In genomic region chr2:170928824-170929685, GRCh38 we compare ENCODE assay signal across 1 cellular context.
TF ChIP-seq lines count a peak whose summit lies in the region.

TSS of gene GORASP2 (plus strand) at chr2:170929253. CDS start at chr2:170929341, 88 bp downstream.

TF ChIP-seq in HepG2, 621 proteins besides CTCF, POLR2A, EP300 and RAD21 (continued from another document and continues in another):
- TF ChIP-seq ZNF513 (CRISPR knock-in tag; conservative IDR thresholded peaks at IDR 0.05) (no peak), ETS1 (CRISPR knock-in tag; IDR thresholded peaks at IDR 0.05) (no peak), SKI (IDR thresholded peaks at IDR 0.05; ENCODE audit: partially characterized antibody) (peak; percentile 90), DR1 (CRISPR knock-in tag; IDR thresholded peaks at IDR 0.05) (peak; percentile 97), TFDP2 (CRISPR knock-in tag; IDR thresholded peaks at IDR 0.05) (peak; percentile 100), AKNA (CRISPR knock-in tag; IDR thresholded peaks at IDR 0.05; ENCODE audit: borderline replicate concordance) (no peak), PHF8 (CRISPR knock-in tag; IDR thresholded peaks at IDR 0.05) (peak; percentile 98), NFIC (IDR thresholded peaks at IDR 0.05; ENCODE audit: low read length) (no peak), SUZ12 (IDR thresholded peaks at IDR 0.05; ENCODE audit: low read depth, low read length) (peak; percentile 52; the same call in 1 of the 2 replicates), DPF2 (CRISPR knock-in tag; IDR thresholded peaks at IDR 0.05; ENCODE audit: borderline replicate concordance, low read depth) (no peak), ZNF143 (CRISPR knock-in tag; IDR thresholded peaks at IDR 0.05) (peak; percentile 95), REXO4 (CRISPR knock-in tag; IDR thresholded peaks at IDR 0.05; ENCODE audit: borderline replicate concordance) (no peak), ZFX (CRISPR knock-in tag; IDR thresholded peaks at IDR 0.05; ENCODE audit: low read depth) (peak; percentile 97), ZNF687 (CRISPR knock-in tag; IDR thresholded peaks at IDR 0.05) (peak; percentile 99), CSRNP1 (CRISPR knock-in tag; IDR thresholded peaks at IDR 0.05) (peak; percentile 95), RAD51 (IDR thresholded peaks at IDR 0.05; ENCODE audit: borderline replicate concordance) (no peak), ATF1 (CRISPR knock-in tag; IDR thresholded peaks at IDR 0.05) (peak; percentile 45), NKX3-1 (CRISPR knock-in tag; IDR thresholded peaks at IDR 0.05) (peak; percentile 82), HDAC6 (IDR thresholded peaks at IDR 0.05; ENCODE audit: low read depth, low read length) (no peak), IRF1 (CRISPR knock-in tag; IDR thresholded peaks at IDR 0.05; ENCODE audit: low read depth) (peak; percentile 82; the same call in 1 of the 2 replicates), ZSCAN20 (CRISPR knock-in tag; IDR thresholded peaks at IDR 0.05; ENCODE audit: borderline replicate concordance) (peak; percentile 57; the same call in 1 of the 2 replicates), PAX8 (CRISPR knock-in tag; IDR thresholded peaks at IDR 0.05; ENCODE audit: borderline replicate concordance) (no peak), MYNN (CRISPR knock-in tag; IDR thresholded peaks at IDR 0.05; ENCODE audit: low read depth) (peak; percentile 92; the same call in 1 of the 2 replicates), ZNF609 (CRISPR knock-in tag; IDR thresholded peaks at IDR 0.05; ENCODE audit: borderline replicate concordance) (peak; percentile 29), ZNF577 (CRISPR knock-in tag; IDR thresholded peaks at IDR 0.05; ENCODE audit: borderline replicate concordance, low read depth) (no peak), DMAP1 (CRISPR knock-in tag; IDR thresholded peaks at IDR 0.05) (peak; percentile 99), MLXIP (CRISPR knock-in tag; IDR thresholded peaks at IDR 0.05; ENCODE audit: borderline replicate concordance) (no peak; the same call in none of the 2 replicates), ZNF335 (CRISPR knock-in tag; IDR thresholded peaks at IDR 0.05) (no peak), ZNF605 (CRISPR knock-in tag; IDR thresholded peaks at IDR 0.05) (no peak), REPIN1 (CRISPR knock-in tag; IDR thresholded peaks at IDR 0.05; ENCODE audit: borderline replicate concordance, low read depth) (peak; percentile 100), POLR2AphosphoS2 (IDR thresholded peaks at IDR 0.05; ENCODE audit: low read depth, low read length) (no peak), MTF2 (CRISPR knock-in tag; IDR thresholded peaks at IDR 0.05; ENCODE audit: borderline replicate concordance) (no peak), ZNF20 (CRISPR knock-in tag; IDR thresholded peaks at IDR 0.05) (no peak)
